In the genomic region with DNA sequence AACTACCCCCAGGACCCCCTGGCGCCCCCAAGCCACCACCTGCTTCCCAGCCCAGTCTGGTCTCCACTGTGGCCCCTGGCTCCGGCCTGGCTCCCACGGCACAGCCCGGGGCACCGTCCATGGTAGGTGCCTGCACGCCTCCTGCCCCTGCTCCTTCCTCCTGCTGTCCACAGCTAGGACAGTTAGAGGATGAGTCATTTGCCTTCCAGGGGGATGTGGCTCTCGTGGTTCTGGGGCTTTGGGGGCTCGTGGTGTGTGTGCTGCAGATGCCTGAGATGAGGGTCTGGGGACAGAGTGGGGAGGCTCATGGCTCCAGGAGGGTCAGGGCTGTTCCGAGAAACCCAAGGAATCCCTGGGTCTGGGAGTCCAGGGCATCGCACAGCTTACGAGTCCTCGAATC, we compare ENCODE assay signal across 15 cellular contexts. TPM values are rescaled to one million over a fixed set of nuclear protein-coding genes. Genes with fewer than 3 reads are reported as not detected.
DNase-seq lines count a peak whose midpoint lies in the region; TF ChIP-seq lines count a peak whose summit lies in the region.
"Had no signal": no experiment of that assay in that cellular context is flagged by ENCODE, and none has a peak within 500 bp of the region (broad histone marks: within the 10 kb centered on the region; RNA-seq: fewer than 3 reads in every experiment).

No MANE protein-coding gene starts in this region.

- peak overlapping the region in 8 of 11 experiments; percentile 3 to 94 (median 76); a peak in 12 of 22 replicates for H3K4me2 ChIP-seq in BLaER1 treated with 17β-estradiol and CSF1 and Interleukin-3, amounts not matched to agents 10 nM and 100 nM
- H3K4me2 ChIP-seq in Loucy (ENCODE audit: low read depth, low read length, poor library complexity, severe bottlenecking) (peak overlapping the region; percentile 27), osteoblast (ENCODE audit: insufficient read depth, low read length) (no peak overlapping the region), hepatocyte (no peak overlapping the region)

- H3K9me2 ChIP-seq in Loucy (replicated peaks; ENCODE audit: low read depth, low read length): no peaks in the 10 kb centered on the region
- H3K9me2 ChIP-seq in hepatocyte (replicated peaks; ENCODE audit: insufficient read depth): no peaks in the 10 kb centered on the region

- no peaks in the 10 kb centered on the region for H3K27me3 ChIP-seq in BLaER1 treated with 17β-estradiol and CSF1 and Interleukin-3, amounts not matched to agents 10 nM and 100 nM
- H3K27me3 ChIP-seq in Loucy (ENCODE audit: insufficient read depth, low read length, poor library complexity, severe bottlenecking) (no peaks in the 10 kb centered on the region), osteoblast (ENCODE audit: insufficient read depth, low read length) (no peaks in the 10 kb centered on the region), hepatocyte (no peaks in the 10 kb centered on the region)
- H3K27me3 ChIP-seq: BE2C had no signal

- peak overlapping the region in 4 of 11 experiments; percentile 25 to 78 (median 72); a peak in 7 of 22 replicates for H3K27ac ChIP-seq in BLaER1 treated with 17β-estradiol and CSF1 and Interleukin-3, amounts not matched to agents 10 nM and 100 nM
- H3K27ac ChIP-seq in osteoblast (ENCODE audit: low read depth, low read length): no peak overlapping the region
- H3K27ac ChIP-seq in hepatocyte: no peak overlapping the region

- H3K4me1 ChIP-seq in BLaER1 treated with 17β-estradiol and CSF1 and Interleukin-3, amounts not matched to agents 10 nM and 100 nM: peaks cover 23 to 65% (median 44%) of the 10 kb centered on the region in 10 experiments
- peaks cover 33% of the 10 kb centered on the region for H3K4me1 ChIP-seq in Loucy (ENCODE audit: insufficient read depth, low read length, poor library complexity, severe bottlenecking)
- H3K4me1 ChIP-seq in osteoblast (ENCODE audit: insufficient read depth, low read length): peaks cover 10% of the 10 kb centered on the region
- no peaks in the 10 kb centered on the region for H3K4me1 ChIP-seq in hepatocyte (ENCODE audit: insufficient read depth)
- H3K4me1 ChIP-seq: BE2C, HAP-1 had no signal

- TF ChIP-seq CTCF in Loucy (conservative IDR thresholded peaks at IDR 0.05; ENCODE audit: low read length) (no peak), NB4 (IDR thresholded peaks at IDR 0.05; ENCODE audit: low read depth, low read length) (no peak), osteoblast (IDR thresholded peaks at IDR 0.05; ENCODE audit: extremely low read depth, low read depth, low read length) (no peak), hepatocyte (IDR thresholded peaks at IDR 0.05; ENCODE audit: poor library complexity) (no peak)

- H3F3A ChIP-seq in Loucy (ENCODE audit: low read depth): no peaks in the 10 kb centered on the region

- peaks cover 43 to 97% (median 65%) of the 10 kb centered on the region in 11 experiments for H4K20me1 ChIP-seq in BLaER1 treated with 17β-estradiol and CSF1 and Interleukin-3, amounts not matched to agents 10 nM and 100 nM
- H4K20me1 ChIP-seq in Loucy (ENCODE audit: insufficient read depth, low read length, poor library complexity, severe bottlenecking) (peaks cover 3% of the 10 kb centered on the region), osteoblast (ENCODE audit: insufficient read depth, low read length) (peaks cover 19% of the 10 kb centered on the region), hepatocyte (ENCODE audit: insufficient read depth, poor library complexity, severe bottlenecking) (peaks cover 21% of the 10 kb centered on the region)

- H3K79me2 ChIP-seq in Loucy (ENCODE audit: insufficient read depth, low read length) (peaks cover 6% of the 10 kb centered on the region; the same call in 1 of the 2 replicates), osteoblast (ENCODE audit: insufficient read depth, low read length) (peaks cover 19% of the 10 kb centered on the region), hepatocyte (peaks cover 18% of the 10 kb centered on the region)

- no peak for TF ChIP-seq POLR2A in NB4 (IDR thresholded peaks at IDR 0.05; ENCODE audit: extremely low read depth, insufficient read length)

- peak; percentile 77 for DNase-seq in NB4 (ENCODE audit: low read depth)
- peak; percentile 69 for DNase-seq in osteoblast (ENCODE audit: insufficient read length, low spot score, missing footprints)
- DNase-seq in hepatocyte (ENCODE audit: low spot score): no peak
- no peak for DNase-seq in DMS153 (lab: John Stamatoyannopoulos, UW)
- DNase-seq in NCI-H446 (lab: John Stamatoyannopoulos, UW): no peak
- DNase-seq: BE2C; CD8-positive, alpha-beta T cell; COR-L47; DND-41; GDM1; GOT3; HFFc6 had no signal

- H3K4me3 ChIP-seq in BLaER1 treated with 17β-estradiol and CSF1 and Interleukin-3, amounts not matched to agents 10 nM and 100 nM: no peak overlapping the region
- H3K4me3 ChIP-seq in Loucy (ENCODE audit: low read length, poor library complexity, severe bottlenecking): no peak overlapping the region
- peak overlapping the region; percentile 25 for H3K4me3 ChIP-seq in NB4 (ENCODE audit: low read depth, low read length)
- no peak overlapping the region for H3K4me3 ChIP-seq in osteoblast (ENCODE audit: insufficient read depth, low read length)
- H3K4me3 ChIP-seq in hepatocyte: no peak overlapping the region
- H3K4me3 ChIP-seq: HAP-1 had no signal

- peaks cover 81 to 100% (median 94%) of the 10 kb centered on the region in 11 experiments for H3K36me3 ChIP-seq in BLaER1 treated with 17β-estradiol and CSF1 and Interleukin-3, amounts not matched to agents 10 nM and 100 nM
- H3K36me3 ChIP-seq in Loucy (ENCODE audit: insufficient read depth, low read length) (peaks cover 42% of the 10 kb centered on the region; the same call in 1 of the 2 replicates), osteoblast (ENCODE audit: insufficient read depth, low read length) (peaks cover 23% of the 10 kb centered on the region), hepatocyte (replicated peaks; ENCODE audit: insufficient read depth, low read depth) (no peaks in the 10 kb centered on the region)

- H3K9ac ChIP-seq in BLaER1 treated with 17β-estradiol and CSF1 and Interleukin-3, amounts not matched to agents 10 nM and 100 nM: peak overlapping the region in 4 of 11 experiments; percentile 39 to 65 (median 55); a peak in 3 of 22 replicates
- H3K9ac ChIP-seq in Loucy (ENCODE audit: low read depth, low read length, poor library complexity, severe bottlenecking): peak overlapping the region; percentile 41

- H3K9me3 ChIP-seq in BLaER1 treated with 17β-estradiol and CSF1 and Interleukin-3, amounts not matched to agents 10 nM and 100 nM (replicated peaks in 1 of 11): no peaks in the 10 kb centered on the region
- H3K9me3 ChIP-seq in Loucy (ENCODE audit: insufficient read depth, low read depth, low read length): no peaks in the 10 kb centered on the region
- H3K9me3 ChIP-seq in osteoblast (ENCODE audit: low read depth, low read length): no peaks in the 10 kb centered on the region
- H3K9me3 ChIP-seq in hepatocyte (ENCODE audit: low read depth): no peaks in the 10 kb centered on the region
- H3K9me3 ChIP-seq: BE2C, HAP-1 had no signal

- no peak overlapping the region for H2AFZ ChIP-seq in Loucy (ENCODE audit: low read length)
- H2AFZ ChIP-seq in osteoblast (ENCODE audit: low read length): no peak overlapping the region
- no peak overlapping the region for H2AFZ ChIP-seq in hepatocyte

- 98% methylated on average over 12 of the region's 12 CpGs for WGBS in hepatocyte (ENCODE audit: low lambda C conversion rate, missing lambda C conversion rate)

RNA-seq across cellular contexts. Expression of a gene that starts 12.7 kb away (rescaled TPM):
- 19.5 and 20.9 TPM in 2 replicates for total RNA-seq in osteoblast
- total RNA-seq in hepatocyte: 23.0 and 29.6 TPM in 2 replicates
- 83.9 and 100 TPM in 2 replicates for polyA plus RNA-seq in hepatocyte

RNA-seq across cellular contexts. Expression of a gene that starts 17.7 kb away (rescaled TPM):
- total RNA-seq in osteoblast (18.6 and 29.7 TPM in 2 replicates), hepatocyte (19.5 and 20.5 TPM in 2 replicates)
- 20.4 and 24.2 TPM in 2 replicates for polyA plus RNA-seq in hepatocyte

RNA-seq across cellular contexts. Expression of a gene that starts 20.2 kb away (rescaled TPM):
- 39.4 and 43.3 TPM in 2 replicates for total RNA-seq in osteoblast
- 76.4 and 114 TPM in 2 replicates for total RNA-seq in hepatocyte
- 294 and 305 TPM in 2 replicates for polyA plus RNA-seq in hepatocyte

RNA-seq across cellular contexts. Expression of a gene that starts 36.6 kb away (rescaled TPM):
- total RNA-seq in osteoblast (42.1 and 43.8 TPM in 2 replicates), hepatocyte (16.1 and 27.0 TPM in 2 replicates)
- polyA plus RNA-seq in hepatocyte: 68.6 and 84.4 TPM in 2 replicates

RNA-seq across cellular contexts. Expression of a gene that starts 46.4 kb away (rescaled TPM):
- 13.3 and 13.4 TPM in 2 replicates for total RNA-seq in osteoblast
- total RNA-seq in hepatocyte: 15.6 and 16.3 TPM in 2 replicates
- polyA plus RNA-seq in hepatocyte: 73.0 and 74.5 TPM in 2 replicates

Comparison
In these comparisons a context has a peak if more than half of its experiments do, and no peak if none do; other contexts are left out.
1. H3K4me2 ChIP-seq: peak in BLaER1 treated with 17β-estradiol and CSF1 and Interleukin-3, amounts not matched to agents 10 nM and 100 nM (8 of 11) and Loucy (single experiment); none in osteoblast (single experiment) and hepatocyte (single experiment).
2. DNase-seq: peak in NB4 (single experiment) and osteoblast (single experiment); none in hepatocyte (single experiment), DMS153 (single experiment) and NCI-H446 (0 of 2).